In the genomic region with DNA sequence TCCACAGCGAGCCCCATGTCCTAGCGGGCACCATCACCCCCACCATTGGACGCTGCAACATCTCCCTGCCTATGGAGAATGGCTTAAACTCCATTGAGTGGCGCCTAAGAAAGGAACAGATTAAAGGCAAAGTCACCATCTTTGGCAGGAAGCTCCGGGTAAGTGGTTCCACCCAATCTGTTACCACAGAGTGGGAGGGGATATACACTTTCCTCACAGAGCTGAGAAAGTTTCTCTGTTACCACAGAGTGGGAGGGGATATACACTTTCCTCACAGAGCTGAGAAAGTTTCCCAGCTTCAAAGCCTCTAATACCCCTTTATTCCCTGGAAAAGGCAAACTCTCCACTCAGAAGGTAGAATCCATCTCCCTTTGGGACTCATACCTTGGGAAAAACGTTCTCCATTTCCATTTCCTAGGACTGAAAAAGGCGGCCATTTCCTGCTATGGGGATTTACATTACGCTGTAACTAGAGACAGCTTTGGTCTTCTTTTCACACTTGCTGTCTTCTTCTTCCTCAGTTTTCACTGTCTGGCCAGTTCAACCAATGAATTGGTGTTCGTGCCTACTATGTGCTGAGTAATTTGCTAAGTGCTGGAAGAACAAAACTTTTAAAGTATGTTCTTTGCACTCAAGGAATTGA, we compare ENCODE assay signal across 10 cellular contexts.
DNase-seq lines count a peak whose midpoint lies in the region; ATAC-seq and TF ChIP-seq lines count a peak whose summit lies in the region.
"Had no signal": no experiment of that assay in that cellular context is flagged by ENCODE, and none has a peak within 500 bp of the region (broad histone marks: within the 10 kb centered on the region; RNA-seq: fewer than 3 reads in every experiment).

No MANE protein-coding gene starts in this region.

- H3K4me3 ChIP-seq in GM12864 (ENCODE audit: low read depth, low read length) = no peak overlapping the region
- no peak overlapping the region for H3K4me3 ChIP-seq in upper lobe of left lung

- ATAC-seq in HG03280 (IDR thresholded peaks at IDR 0.05; ENCODE audit: unreplicated experiment) = peak; percentile 99
- ATAC-seq in upper lobe of left lung (ENCODE audit: low FRiP score in 2 of 2) = no peak

- peak overlapping the region in 2 of 4 donors; percentile 66 to 68 for H3K27ac ChIP-seq in upper lobe of left lung

- TF ChIP-seq CTCF in GM12864 (IDR thresholded peaks at IDR 0.05; ENCODE audit: low read depth, low read length, missing control alignments) (no peak), GM20000 (IDR thresholded peaks at IDR 0.05; ENCODE audit: extremely low read depth, missing control alignments) (no peak), upper lobe of left lung (IDR thresholded peaks at IDR 0.05) (no peak)

- H3K4me1 ChIP-seq in upper lobe of left lung = peaks cover 0 to 26% (median 4%) of the 10 kb centered on the region in 4 donors

- intact Hi-C loops in posterior cingulate gyrus (cut with DNase I) = loop anchor here (10.0 kb wide), 1 partner anchor 653 kb away; no protein-coding TSS in a partner anchor

- no peaks in the 10 kb centered on the region for H3K36me3 ChIP-seq in upper lobe of left lung

- no peaks in the 10 kb centered on the region for H3K27me3 ChIP-seq in upper lobe of left lung

- DNase-seq in GM12864 (ENCODE audit: low read depth) = peak; percentile 38
- peak; percentile 22 for DNase-seq in GM20000 (ENCODE audit: low spot score)
- DNase-seq in amniotic epithelial cell (ENCODE audit: low read depth) = peak; percentile 83
- DNase-seq in upper lobe of left lung = no peak
- DNase-seq in posterior cingulate gyrus = no peak
- no peak for DNase-seq in HuH-7.5 (ENCODE audit: low spot score)
- no peak for DNase-seq in NCI-H2029 treated with DMSO at 0.1 percent for 48 hours (lab: John Stamatoyannopoulos, UW)
- DNase-seq: left cardiac atrium, NCI-H748 treated with DMSO at 0.1 percent for 48 hours had no signal

- TF ChIP-seq EP300 in upper lobe of left lung (IDR thresholded peaks at IDR 0.05) = no peak

- no peak for TF ChIP-seq POLR2A in upper lobe of left lung (IDR thresholded peaks at IDR 0.05)

- 58 to 81% methylated on average over 9 of the region's 9 CpGs for WGBS in upper lobe of left lung, 2 donors

- no peaks in the 10 kb centered on the region for H3K9me3 ChIP-seq in upper lobe of left lung

Comparison
In these comparisons a context has a peak if more than half of its experiments do, and no peak if none do; other contexts are left out.
1. DNase-seq: peak in GM12864 (single experiment), GM20000 (single experiment) and amniotic epithelial cell (single experiment); none in upper lobe of left lung (0 of 2), posterior cingulate gyrus (0 of 10), HuH-7.5 (single experiment) and NCI-H2029 treated with DMSO at 0.1 percent for 48 hours (single experiment).